Comparison of ENCODE assay signal across 8 cellular contexts in the genomic region with DNA sequence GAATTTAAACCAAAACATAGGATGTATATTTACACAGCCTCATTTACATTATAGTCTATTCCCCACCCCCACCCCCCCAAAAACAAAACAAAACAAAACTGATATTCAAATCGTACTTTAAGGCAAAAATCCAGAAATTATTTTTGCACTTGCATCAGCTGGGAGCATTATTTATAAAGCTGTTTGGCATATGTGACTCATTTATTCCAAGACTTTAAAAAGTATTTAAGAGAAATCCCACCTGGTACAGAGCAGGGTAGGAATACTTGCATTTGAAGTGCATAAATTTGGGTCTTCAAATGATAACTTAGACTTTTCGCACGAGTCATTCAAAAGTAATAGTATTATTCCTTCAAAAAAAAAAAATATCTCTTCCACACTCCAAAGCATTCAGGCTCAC. TPM values are rescaled to one million over a fixed set of nuclear protein-coding genes. Genes with fewer than 3 reads are reported as not detected.
A peak's percentile ranks its signal among the peaks of the same experiment; 100 is the strongest.
DNase-seq lines count a peak whose midpoint lies in the region; ATAC-seq, FAIRE-seq and TF ChIP-seq lines count a peak whose summit lies in the region.

No MANE protein-coding gene starts in this region.

- peak overlapping the region; percentile 81 for H3K9ac ChIP-seq in HepG2 (ENCODE audit: insufficient read depth, low read depth, low read length)

- 0% methylated on average over 3 of the region's 3 CpGs for WGBS in HepG2 (ENCODE audit: low lambda C conversion rate)
- WGBS in thymus: 6% methylated on average over 3 of the region's 3 CpGs

- H2AFZ ChIP-seq in HepG2 (ENCODE audit: low read length): no peak overlapping the region

- H4K20me1 ChIP-seq in HepG2 (ENCODE audit: insufficient read depth, low read length): peaks cover 13% of the 10 kb centered on the region

- H3K27me3 ChIP-seq in ascending aorta (no peaks in the 10 kb centered on the region), HepG2 (ENCODE audit: control insufficient read depth in 1 of 2, insufficient read depth in 2 of 2, low read length in 2 of 2) (no peaks in the 10 kb centered on the region; a peak in 1 of 5 replicates), thymus (ENCODE audit: control insufficient read depth, insufficient read depth) (no peaks in the 10 kb centered on the region)

- POLR2A ChIA-PET in activated CD8-positive, alpha-beta T cell treated with anti-CD3 and anti-CD28 coated beads, Interleukin-2, amount 10 ng/mL, durations not matched to agents 7 days and 5 days (lab: Charles Lee): interaction anchor here (2.3 to 2.9 kb wide), 3 partner anchors 63 to 293 kb away, joined by 11 to 23 read pairs (median 13); a partner anchor contains a TSS
- POLR2A ChIA-PET in activated CD8-positive, alpha-beta T cell treated with anti-CD3 and anti-CD28 coated beads for 36 hours (lab: Charles Lee): interaction anchor here (1.1 to 4.1 kb wide), 2 partner anchors 8 to 124 kb away, joined by 4 to 21 read pairs; a partner anchor contains a TSS
- POLR2A ChIA-PET in HepG2 (lab: Yijun Ruan, JAX): interaction anchor here (4.5 kb wide), 1 partner anchor 175 kb away, joined by 42 read pairs; a partner anchor contains a TSS

- H3K4me3 Mint-ChIP-seq in activated CD8-positive, alpha-beta T cell treated with anti-CD3 and anti-CD28 coated beads, Interleukin-2, amount 10 ng/mL, durations not matched to agents 7 days and 5 days: no peak overlapping the region
- H3K4me3 Mint-ChIP-seq in activated CD8-positive, alpha-beta T cell treated with anti-CD3 and anti-CD28 coated beads for 36 hours: no peak overlapping the region

- peaks cover 4% of the 10 kb centered on the region for H3K9me3 Mint-ChIP-seq in activated CD8-positive, alpha-beta T cell treated with anti-CD3 and anti-CD28 coated beads, Interleukin-2, amount 10 ng/mL, durations not matched to agents 7 days and 5 days (ENCODE audit: insufficient read depth)
- peaks cover 12% of the 10 kb centered on the region for H3K9me3 Mint-ChIP-seq in activated CD8-positive, alpha-beta T cell treated with anti-CD3 and anti-CD28 coated beads for 36 hours

- FAIRE-seq in HepG2 (lab: Jason Lieb, UNC): no peak

- H3K27ac Mint-ChIP-seq in activated CD8-positive, alpha-beta T cell treated with anti-CD3 and anti-CD28 coated beads, Interleukin-2, amount 10 ng/mL, durations not matched to agents 7 days and 5 days: peak overlapping the region; percentile 11
- H3K27ac Mint-ChIP-seq in activated CD8-positive, alpha-beta T cell treated with anti-CD3 and anti-CD28 coated beads for 36 hours: no peak overlapping the region

- no peak for TF ChIP-seq EP300 in HepG2 (IDR thresholded peaks at IDR 0.05; ENCODE audit: low read depth in 2 of 2, low read length in 2 of 2)
- no peak for TF ChIP-seq EP300 in HepG2 (CRISPR knock-in tag; IDR thresholded peaks at IDR 0.05; ENCODE audit: borderline replicate concordance)

- H3K36me3 ChIP-seq in ascending aorta: no peaks in the 10 kb centered on the region
- no peaks in the 10 kb centered on the region for H3K36me3 ChIP-seq in HepG2 (replicated peaks in 1 of 2; ENCODE audit: control insufficient read depth in 1 of 2, insufficient read depth in 2 of 2, low read length in 2 of 2)
- no peaks in the 10 kb centered on the region for H3K36me3 ChIP-seq in thymus (ENCODE audit: control insufficient read depth, insufficient read depth)

- no peak for TF ChIP-seq POLR2A in HepG2 (IDR thresholded peaks at IDR 0.05; ENCODE audit: insufficient read depth in 1 of 2, low read depth in 2 of 2, low read length in 2 of 2)

- in situ Hi-C loops in HepG2 (cut with HindIII; ENCODE audit: extremely low pct_ligation_motif_present, low pct_unique_long_range_greater_than_20kb): loop anchor here (5.0 kb wide), 1 partner anchor 177 kb away; a partner anchor contains a TSS

- H3K4me1 Mint-ChIP-seq in activated CD8-positive, alpha-beta T cell treated with anti-CD3 and anti-CD28 coated beads, Interleukin-2, amount 10 ng/mL, durations not matched to agents 7 days and 5 days (ENCODE audit: low read depth): peaks cover 51% of the 10 kb centered on the region
- peaks cover 61% of the 10 kb centered on the region for H3K4me1 Mint-ChIP-seq in activated CD8-positive, alpha-beta T cell treated with anti-CD3 and anti-CD28 coated beads for 36 hours (ENCODE audit: low read depth)

- intact Hi-C loops in activated CD8-positive, alpha-beta T cell treated with anti-CD3 and anti-CD28 coated beads for 36 hours (cut with micrococcal nuclease): loop anchor here (2.0 to 5.0 kb wide), 4 partner anchors 64 to 292 kb away; a partner anchor contains a TSS
- intact Hi-C loops in ascending aorta (cut with DNase I) (loop anchor here (2.0 to 5.0 kb wide), 2 partner anchors 48 to 292 kb away; a partner anchor contains a TSS), HepG2 (cut with micrococcal nuclease; ENCODE audit: unreplicated experiment) (loop anchor here (1.0 kb wide), 1 partner anchor 47 kb away; no protein-coding TSS in a partner anchor)

- H3K36me3 Mint-ChIP-seq in activated CD8-positive, alpha-beta T cell treated with anti-CD3 and anti-CD28 coated beads, Interleukin-2, amount 10 ng/mL, durations not matched to agents 7 days and 5 days (ENCODE audit: low read depth): peaks cover 26% of the 10 kb centered on the region
- peaks cover 22% of the 10 kb centered on the region for H3K36me3 Mint-ChIP-seq in activated CD8-positive, alpha-beta T cell treated with anti-CD3 and anti-CD28 coated beads for 36 hours (ENCODE audit: low read depth)

- peak overlapping the region; percentile 73 for H3K4me2 ChIP-seq in HepG2 (ENCODE audit: low read depth, low read length)

- no peak for DNase-seq in activated CD8-positive, alpha-beta T cell treated with anti-CD3 and anti-CD28 coated beads, Interleukin-2, amount 10 ng/mL, durations not matched to agents 7 days and 5 days
- no peak for DNase-seq in activated CD8-positive, alpha-beta T cell treated with anti-CD3 and anti-CD28 coated beads for 36 hours
- DNase-seq in ascending aorta (ENCODE audit: low spot score in 2 of 2): no peak
- DNase-seq in HepG2 (ENCODE audit: low spot score): no peak
- no peak for DNase-seq in nucleus accumbens (lab: John Stamatoyannopoulos, UW)

- TF ChIP-seq RAD21 in HepG2 (CRISPR knock-in tag; IDR thresholded peaks at IDR 0.05): no peak

- H3K4me3 ChIP-seq in ascending aorta: peak overlapping the region; percentile 83 to 96
- H3K4me3 ChIP-seq in HepG2 (replicated peaks in 1 of 3; ENCODE audit: insufficient read depth in 1 of 3, low read depth in 2 of 3, low read length in 3 of 3): peak overlapping the region; percentile 74 to 84 (median 80)
- H3K4me3 ChIP-seq in thymus (ENCODE audit: low read length): peak overlapping the region; percentile 95

- no peaks in the 10 kb centered on the region for H3K27me3 Mint-ChIP-seq in activated CD8-positive, alpha-beta T cell treated with anti-CD3 and anti-CD28 coated beads, Interleukin-2, amount 10 ng/mL, durations not matched to agents 7 days and 5 days (ENCODE audit: low read depth)
- H3K27me3 Mint-ChIP-seq in activated CD8-positive, alpha-beta T cell treated with anti-CD3 and anti-CD28 coated beads for 36 hours: no peaks in the 10 kb centered on the region

- peaks cover 0 to 12% of the 10 kb centered on the region in 2 donors for H3K4me1 ChIP-seq in ascending aorta
- H3K4me1 ChIP-seq in HepG2 (ENCODE audit: insufficient read depth, low read length): peaks cover 34% of the 10 kb centered on the region
- H3K4me1 ChIP-seq in thymus (ENCODE audit: control insufficient read depth, insufficient read depth, low read length): peaks cover 15% of the 10 kb centered on the region

- no TSS peak for BruUV-seq in HepG2 (replicated peaks; lab: Mats Ljungman, UMichigan)

- peaks cover 93% of the 10 kb centered on the region for H3K79me2 ChIP-seq in HepG2 (ENCODE audit: insufficient read depth, low read length)

- peak overlapping the region; percentile 81 to 90 for H3K27ac ChIP-seq in ascending aorta
- H3K27ac ChIP-seq in HepG2 (ENCODE audit: extremely low read length, insufficient read depth, low read length): peak overlapping the region; percentile 84
- no peak overlapping the region for H3K27ac ChIP-seq in thymus (ENCODE audit: low read depth)

- CTCF ChIA-PET in activated CD8-positive, alpha-beta T cell treated with anti-CD3 and anti-CD28 coated beads, Interleukin-2, amount 10 ng/mL, durations not matched to agents 7 days and 5 days (lab: Charles Lee): interaction anchor here (1.0 to 2.6 kb wide), 2 partner anchors 47 to 64 kb away, joined by 5 to 10 read pairs; a partner anchor contains a TSS
- CTCF ChIA-PET in activated CD8-positive, alpha-beta T cell treated with anti-CD3 and anti-CD28 coated beads for 36 hours (lab: Charles Lee): no interaction called here
- CTCF ChIA-PET in HepG2 (lab: Yijun Ruan, JAX; ENCODE audit: low intra/inter-chr PET ratio, low total read pairs): no interaction called here

- H3K9me3 ChIP-seq in ascending aorta (no peaks in the 10 kb centered on the region), HepG2 (ENCODE audit: low read length) (no peaks in the 10 kb centered on the region), thymus (ENCODE audit: control insufficient read depth) (no peaks in the 10 kb centered on the region)

- no peak for ATAC-seq in activated CD8-positive, alpha-beta T cell treated with anti-CD3 and anti-CD28 coated beads, Interleukin-2, amount 10 ng/mL, durations not matched to agents 7 days and 5 days
- no peak for ATAC-seq in activated CD8-positive, alpha-beta T cell treated with anti-CD3 and anti-CD28 coated beads for 36 hours
- ATAC-seq in HepG2 (no peak), HG03095 (IDR thresholded peaks at IDR 0.05; ENCODE audit: unreplicated experiment) (no peak), HG02642 (IDR thresholded peaks at IDR 0.05; ENCODE audit: poor library complexity, unreplicated experiment) (no peak)

- no peak for TF ChIP-seq CTCF in activated CD8-positive, alpha-beta T cell treated with anti-CD3 and anti-CD28 coated beads for 36 hours (IDR thresholded peaks at IDR 0.05)
- TF ChIP-seq CTCF in ascending aorta (IDR thresholded peaks at IDR 0.05) (no peak), HepG2 (CRISPR knock-in tag; IDR thresholded peaks at IDR 0.05) (no peak)

RNA-seq across cellular contexts. Expression of a gene that starts 1.1 kb away (rescaled TPM):
- total RNA-seq in activated CD8-positive, alpha-beta T cell treated with anti-CD3 and anti-CD28 coated beads, Interleukin-2, amount 10 ng/mL, durations not matched to agents 7 days and 5 days: 10 to 100 TPM; 13.9 to 15.2 TPM
- 10 to 100 TPM; 10.9 to 11.1 TPM for total RNA-seq in activated CD8-positive, alpha-beta T cell treated with anti-CD3 and anti-CD28 coated beads for 36 hours
- 6.1 TPM for total RNA-seq in ascending aorta
- total RNA-seq in HepG2 (2016; rRNA removed; fragmentation: Illumina TruSeq; extraction: Trizol): 6.6 and 9.8 TPM in 2 replicates
- 2.5 and 4.1 TPM in 2 replicates for total RNA-seq in HepG2 (2016; cell fraction: cytosol; rRNA removed; fragmentation: Illumina TruSeq; extraction: Trizol; ENCODE audit: low read depth)
- 6.6 and 8.2 TPM in 2 replicates for total RNA-seq in HepG2 (2016; cell fraction: insoluble cytoplasmic fraction; rRNA removed; fragmentation: Illumina TruSeq; extraction: Trizol)
- total RNA-seq in HepG2 (2016; cell fraction: membrane; rRNA removed; fragmentation: Illumina TruSeq; extraction: Trizol): 2.5 and 2.9 TPM in 2 replicates
- total RNA-seq in HepG2 (2016; cell fraction: nucleus; rRNA removed; fragmentation: Illumina TruSeq; extraction: Trizol): 8.3 and 9.3 TPM in 2 replicates
- 2.7 and 3.4 TPM in 2 replicates for polyA plus RNA-seq in HepG2 (2011; rRNA removed)
- 1.1 and 2.2 TPM in 2 replicates for polyA plus RNA-seq in HepG2 (2011; cell fraction: cytosol; rRNA removed)
- polyA plus RNA-seq in HepG2 (2011; cell fraction: nucleus; rRNA removed): 3.3 and 4.5 TPM in 2 replicates
- 4.6 and 4.8 TPM in 2 replicates for polyA plus RNA-seq in HepG2 (2012)
- polyA plus RNA-seq in HepG2 (2016; cell fraction: cytosol; fragmentation: Illumina TruSeq; extraction: Trizol; ENCODE audit: low read depth): 0.50 and 0.64 TPM in 2 replicates
- 4.3 and 5.1 TPM in 2 replicates for polyA plus RNA-seq in HepG2 (2016; cell fraction: insoluble cytoplasmic fraction; fragmentation: Illumina TruSeq; extraction: Trizol; ENCODE audit: low read depth)
- 0.31 and 0.84 TPM in 2 replicates for polyA plus RNA-seq in HepG2 (2016; cell fraction: membrane; fragmentation: Illumina TruSeq; extraction: Trizol; ENCODE audit: low read depth)
- 5.2 and 5.5 TPM in 2 replicates for polyA plus RNA-seq in HepG2 (2016; cell fraction: nucleus; fragmentation: Illumina TruSeq; extraction: Trizol; ENCODE audit: insufficient read depth, low read depth)
- 17.1 and 19.1 TPM in 2 replicates for polyA minus RNA-seq in HepG2 (2011; rRNA and poly(A)+ RNA removed; ENCODE audit: low replicate concordance)
- 6.0 and 6.7 TPM in 2 replicates for polyA minus RNA-seq in HepG2 (2011; cell fraction: cytosol; rRNA and poly(A)+ RNA removed)
- polyA minus RNA-seq in HepG2 (2011; cell fraction: nucleus; rRNA and poly(A)+ RNA removed): 19.1 and 27.1 TPM in 2 replicates
- 6.0 TPM for polyA plus RNA-seq in thymus

RNA-seq across cellular contexts. Expression of a gene that starts 1.3 kb away (rescaled TPM):
- 1 to 10 TPM; 8.9 to 9.5 TPM for total RNA-seq in activated CD8-positive, alpha-beta T cell treated with anti-CD3 and anti-CD28 coated beads, Interleukin-2, amount 10 ng/mL, durations not matched to agents 7 days and 5 days
- total RNA-seq in activated CD8-positive, alpha-beta T cell treated with anti-CD3 and anti-CD28 coated beads for 36 hours: 1 to 10 TPM; 5.5 to 7.9 TPM
- total RNA-seq in ascending aorta: 1.8 TPM
- total RNA-seq in HepG2 (2016; rRNA removed; fragmentation: Illumina TruSeq; extraction: Trizol): 9.8 and 10.6 TPM in 2 replicates
- 11.4 and 15.3 TPM in 2 replicates for total RNA-seq in HepG2 (2016; cell fraction: cytosol; rRNA removed; fragmentation: Illumina TruSeq; extraction: Trizol; ENCODE audit: low read depth)
- total RNA-seq in HepG2 (2016; cell fraction: insoluble cytoplasmic fraction; rRNA removed; fragmentation: Illumina TruSeq; extraction: Trizol): 8.9 and 9.1 TPM in 2 replicates
- total RNA-seq in HepG2 (2016; cell fraction: membrane; rRNA removed; fragmentation: Illumina TruSeq; extraction: Trizol): 8.1 and 8.4 TPM in 2 replicates
- 18.8 and 24.1 TPM in 2 replicates for total RNA-seq in HepG2 (2016; cell fraction: nucleus; rRNA removed; fragmentation: Illumina TruSeq; extraction: Trizol)
- polyA plus RNA-seq in HepG2 (2011; rRNA removed): 5.6 TPM in 2 replicates
- polyA plus RNA-seq in HepG2 (2011; cell fraction: cytosol; rRNA removed): 1.6 and 4.2 TPM in 2 replicates
- 5.5 and 5.7 TPM in 2 replicates for polyA plus RNA-seq in HepG2 (2011; cell fraction: nucleus; rRNA removed)
- 3.5 and 4.6 TPM in 2 replicates for polyA plus RNA-seq in HepG2 (2012)
- 0.69 and 0.71 TPM in 2 replicates for polyA plus RNA-seq in HepG2 (2016; cell fraction: cytosol; fragmentation: Illumina TruSeq; extraction: Trizol; ENCODE audit: low read depth)
- polyA plus RNA-seq in HepG2 (2016; cell fraction: insoluble cytoplasmic fraction; fragmentation: Illumina TruSeq; extraction: Trizol; ENCODE audit: low read depth): 5.4 and 7.3 TPM in 2 replicates
- polyA plus RNA-seq in HepG2 (2016; cell fraction: membrane; fragmentation: Illumina TruSeq; extraction: Trizol; ENCODE audit: low read depth): 1.6 and 1.7 TPM in 2 replicates
- polyA plus RNA-seq in HepG2 (2016; cell fraction: nucleus; fragmentation: Illumina TruSeq; extraction: Trizol; ENCODE audit: insufficient read depth, low read depth): 14.0 and 17.1 TPM in 2 replicates
- 14.7 and 16.5 TPM in 2 replicates for polyA minus RNA-seq in HepG2 (2011; rRNA and poly(A)+ RNA removed; ENCODE audit: low replicate concordance)
- polyA minus RNA-seq in HepG2 (2011; cell fraction: cytosol; rRNA and poly(A)+ RNA removed): 7.1 and 7.9 TPM in 2 replicates
- 49.1 and 63.7 TPM in 2 replicates for polyA minus RNA-seq in HepG2 (2011; cell fraction: nucleus; rRNA and poly(A)+ RNA removed)
- 10.7 TPM for polyA plus RNA-seq in thymus
